Comparison of ENCODE assay signal across 10 cellular contexts in genomic region chr1:91582431-91582921, GRCh38.
DNase-seq lines count a peak whose midpoint lies in the region; ATAC-seq and TF ChIP-seq lines count a peak whose summit lies in the region.
"Had no signal": no experiment of that assay in that cellular context is flagged by ENCODE, and none has a peak within 500 bp of the region (broad histone marks: within the 10 kb centered on the region; RNA-seq: fewer than 3 reads in every experiment).

No MANE protein-coding gene starts in this region.

- in situ Hi-C loops in brain microvascular endothelial cell (cut with HindIII; ENCODE audit: low pct_ligation_motif_present, low sequenced_read_pairs) = no loop called here

- no peak for TF ChIP-seq CTCF in brain microvascular endothelial cell (IDR thresholded peaks at IDR 0.05; ENCODE audit: low read depth, low read length, missing control alignments)
- no peak for TF ChIP-seq CTCF in mesothelial cell of epicardium (IDR thresholded peaks at IDR 0.05; ENCODE audit: unreplicated experiment)

- H2AFZ ChIP-seq in ACC112 (ENCODE audit: low read length, unreplicated experiment) = peak overlapping the region; percentile 29

- H3K79me2 ChIP-seq in ACC112 (ENCODE audit: control insufficient read depth, insufficient read depth, low read length, unreplicated experiment) = no peaks in the 10 kb centered on the region

- no peak overlapping the region for H3K4me3 Mint-ChIP-seq in mesothelial cell of epicardium

- peak overlapping the region; percentile 18 for H3K27ac Mint-ChIP-seq in mesothelial cell of epicardium

- H3K9me3 Mint-ChIP-seq in mesothelial cell of epicardium = no peaks in the 10 kb centered on the region

- no peak for ATAC-seq in HG03439 (IDR thresholded peaks at IDR 0.05; ENCODE audit: unreplicated experiment)

- H3K4me1 Mint-ChIP-seq in mesothelial cell of epicardium = peaks cover 10% of the 10 kb centered on the region

- H3K4me3 ChIP-seq in ACC112 (ENCODE audit: low read depth, low read length) (no peak overlapping the region), brain microvascular endothelial cell (ENCODE audit: low read depth, low read length) (no peak overlapping the region)
- H3K4me3 ChIP-seq: heart right ventricle, thyroid gland had no signal

- no peaks in the 10 kb centered on the region for H3K36me3 Mint-ChIP-seq in mesothelial cell of epicardium

- no peaks in the 10 kb centered on the region for H3K27me3 ChIP-seq in ACC112 (ENCODE audit: insufficient read depth, low read length)
- no peaks in the 10 kb centered on the region for H3K27me3 ChIP-seq in brain microvascular endothelial cell (replicated peaks)
- H3K27me3 ChIP-seq: heart right ventricle, thyroid gland had no signal

- H3K4me1 ChIP-seq in ACC112 (ENCODE audit: control insufficient read depth, insufficient read depth, low read length, unreplicated experiment) = peaks cover 16% of the 10 kb centered on the region

- H3K27ac ChIP-seq in ACC112 (ENCODE audit: low read depth, low read length) = peak overlapping the region; percentile 87
- H3K27ac ChIP-seq in brain microvascular endothelial cell = peak overlapping the region; percentile 67
- H3K27ac ChIP-seq: thyroid gland had no signal

- peak; percentile 98 for DNase-seq in HS-5 (ENCODE audit: low read depth)
- DNase-seq in brain microvascular endothelial cell = peak; percentile 93
- no peak for DNase-seq in mesothelial cell of epicardium (ENCODE audit: low spot score in 2 of 2, unreplicated experiment in 2 of 2)
- DNase-seq in NCI-H1105 treated with DMSO at 0.1 percent for 48 hours (lab: John Stamatoyannopoulos, UW) = no peak
- no peak for DNase-seq in DMS79 (lab: John Stamatoyannopoulos, UW)
- DNase-seq in activated effector memory CD4-positive, alpha-beta T cell treated with Interleukin-2 at 50 U/mL for 16 hours = no peak
- DNase-seq: heart right ventricle, thyroid gland had no signal

- H3K27me3 Mint-ChIP-seq in mesothelial cell of epicardium (ENCODE audit: low read depth) = peaks cover 5% of the 10 kb centered on the region

- H3K36me3 ChIP-seq in ACC112 (ENCODE audit: insufficient read depth, low read length) (no peaks in the 10 kb centered on the region), brain microvascular endothelial cell (replicated peaks) (no peaks in the 10 kb centered on the region)
- H3K36me3 ChIP-seq: heart right ventricle, thyroid gland had no signal

Comparison
In these comparisons a context has a peak if more than half of its experiments do, and no peak if none do; other contexts are left out.
1. DNase-seq: peak in HS-5 (single experiment) and brain microvascular endothelial cell (single experiment); none in mesothelial cell of epicardium (0 of 2), NCI-H1105 treated with DMSO at 0.1 percent for 48 hours (single experiment), DMS79 (single experiment) and activated effector memory CD4-positive, alpha-beta T cell treated with Interleukin-2 at 50 U/mL for 16 hours (single experiment).